12 cellular contexts compared by ENCODE assay signal in the genomic region with DNA sequence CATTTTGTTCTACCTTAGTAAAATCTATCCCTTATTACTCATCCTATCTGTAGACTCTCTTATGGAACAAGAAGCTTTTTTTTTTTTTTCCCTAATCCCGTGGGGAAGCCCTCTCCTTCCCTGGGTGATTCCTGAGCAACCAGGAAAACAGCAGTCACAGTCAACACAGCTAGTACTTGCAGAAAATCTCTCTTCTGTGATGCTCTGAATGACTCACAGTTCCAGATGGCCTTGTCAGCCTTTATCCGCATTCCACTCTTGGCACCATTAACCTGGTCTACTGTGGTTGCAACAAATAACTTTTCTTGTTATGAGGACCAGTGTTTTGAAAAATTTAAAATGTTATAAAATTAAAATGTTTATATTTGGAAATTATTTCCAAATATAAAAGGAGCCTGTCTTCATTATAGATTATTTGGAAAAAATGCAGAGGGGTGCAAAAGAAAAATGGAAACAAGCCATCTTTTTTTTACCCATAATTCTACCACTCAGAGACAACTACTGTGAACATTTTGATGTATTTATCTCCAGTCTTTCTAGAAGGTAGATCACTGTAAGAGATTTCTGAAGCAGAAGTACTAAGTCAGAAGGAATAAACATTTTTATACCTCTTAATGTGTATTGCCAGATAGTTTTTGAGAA.
DNase-seq lines count a peak whose midpoint lies in the region; ATAC-seq, FAIRE-seq and TF ChIP-seq lines count a peak whose summit lies in the region.
"Had no signal": no experiment of that assay in that cellular context is flagged by ENCODE, and none has a peak within 500 bp of the region (broad histone marks: within the 10 kb centered on the region; RNA-seq: fewer than 3 reads in every experiment).

No MANE protein-coding gene starts in this region.

- FAIRE-seq in A549 (lab: Jason Lieb, UNC), result peak; percentile 98

- no peak overlapping the region for H3K27ac Mint-ChIP-seq in progenitor cell of endocrine pancreas
- H3K27ac Mint-ChIP-seq: nephron; stimulated activated memory B cell treated with anti-CD40 and anti-IgM and Interleukin-4, amounts not matched to agents 10 μg/mL and 1 μg/mL and 100 μg/mL, for 72 hours had no signal

- TF ChIP-seq RAD21 in A549 (conservative IDR thresholded peaks at IDR 0.05 in 1 of 2, IDR thresholded peaks at IDR 0.05 in 1 of 2), result peak; percentile 22 to 30; a peak in 1 of 5 replicates

- H3K4me3 ChIP-seq in A549 (no peak overlapping the region), choroid plexus epithelial cell (ENCODE audit: low read depth, low read length) (no peak overlapping the region)
- H3K4me3 ChIP-seq: BLaER1 treated with 17β-estradiol and CSF1 and Interleukin-3, amounts not matched to agents 10 nM and 100 nM had no signal

- TF ChIP-seq CTCF in A549 (IDR thresholded peaks at IDR 0.05) (no peak), choroid plexus epithelial cell (conservative IDR thresholded peaks at IDR 0.05; ENCODE audit: low read depth, low read length) (no peak), progenitor cell of endocrine pancreas (IDR thresholded peaks at IDR 0.05; ENCODE audit: unreplicated experiment) (no peak)

- ATAC-seq in A549 (peak; percentile 90 to 97), GM21528 (IDR thresholded peaks at IDR 0.05; ENCODE audit: low FRiP score, unreplicated experiment) (no peak)
- ATAC-seq: stimulated activated memory B cell treated with anti-CD40 and anti-IgM and Interleukin-4, amounts not matched to agents 10 μg/mL and 1 μg/mL and 100 μg/mL, for 72 hours had no signal

- H3K9me3 ChIP-seq in A549, result no peaks in the 10 kb centered on the region

- no peaks in the 10 kb centered on the region for H3K27me3 Mint-ChIP-seq in progenitor cell of endocrine pancreas

- POLR2A ChIA-PET in A549 (lab: Yijun Ruan, JAX), result interaction anchor here (0.6 to 1.4 kb wide), 5 partner anchors 8 to 82 kb away, joined by 3 to 5 read pairs (median 3); no protein-coding TSS in a partner anchor

- WGBS in A549 (ENCODE audit: missing lambda C conversion rate), result 4% methylated on average over 2 of the region's 2 CpGs

- peaks cover 2% of the 10 kb centered on the region for H3K36me3 Mint-ChIP-seq in progenitor cell of endocrine pancreas (ENCODE audit: insufficient read depth)
- H3K36me3 Mint-ChIP-seq: stimulated activated memory B cell treated with anti-CD40 and anti-IgM and Interleukin-4, amounts not matched to agents 10 μg/mL and 1 μg/mL and 100 μg/mL, for 72 hours had no signal

- no peak overlapping the region for H3K4me3 Mint-ChIP-seq in progenitor cell of endocrine pancreas (ENCODE audit: low read depth)
- H3K4me3 Mint-ChIP-seq: nephron; stimulated activated memory B cell treated with anti-CD40 and anti-IgM and Interleukin-4, amounts not matched to agents 10 μg/mL and 1 μg/mL and 100 μg/mL, for 72 hours had no signal

- peaks cover 8% of the 10 kb centered on the region for H3K4me1 Mint-ChIP-seq in progenitor cell of endocrine pancreas (ENCODE audit: low read depth)
- H3K4me1 Mint-ChIP-seq: stimulated activated memory B cell treated with anti-CD40 and anti-IgM and Interleukin-4, amounts not matched to agents 10 μg/mL and 1 μg/mL and 100 μg/mL, for 72 hours had no signal

- DNase-seq in A549 (ENCODE audit: low read depth in 1 of 2, low spot score in 1 of 2) (peak; percentile 72 to 96), HT-29 (ENCODE audit: low spot score) (peak; percentile 56), choroid plexus epithelial cell (ENCODE audit: low read depth) (peak; percentile 94), left kidney (ENCODE audit: low read depth, low spot score) (peak; percentile 34), progenitor cell of endocrine pancreas (ENCODE audit: low spot score, unreplicated experiment) (no peak), NCI-H1436 (lab: John Stamatoyannopoulos, UW) (no peak)
- no peak for DNase-seq in stimulated activated naive CD4-positive, alpha-beta T cell (lab: John Stamatoyannopoulos, UW)
- DNase-seq: activated CD4-positive, alpha-beta T cell treated with anti-CD3 and anti-CD28 coated beads for 4 hours had no signal

- no peak for TF ChIP-seq POLR2A in A549 (IDR thresholded peaks at IDR 0.05; ENCODE audit: low read length)

- peak in 1 of 2 experiments; percentile 48; a peak in 2 of 5 replicates for TF ChIP-seq EP300 in A549 (IDR thresholded peaks at IDR 0.05)

- peaks cover 95% of the 10 kb centered on the region for H3K4me1 ChIP-seq in A549

- H3K9me3 Mint-ChIP-seq in progenitor cell of endocrine pancreas (ENCODE audit: low read depth), result peaks cover 16% of the 10 kb centered on the region
- H3K9me3 Mint-ChIP-seq: nephron had no signal

- H3K4me2 ChIP-seq in A549, result peak overlapping the region; percentile 74
- H3K4me2 ChIP-seq: BLaER1 treated with 17β-estradiol and CSF1 and Interleukin-3, amounts not matched to agents 10 nM and 100 nM had no signal

- CTCF ChIA-PET in A549 (lab: Yijun Ruan, JAX), result interaction anchor here (0.9 to 1.0 kb wide), 2 partner anchors 33 to 183 kb away, joined by 3 read pairs; no protein-coding TSS in a partner anchor

- peak overlapping the region; percentile 85 to 98 for H3K27ac ChIP-seq in A549
- H3K27ac ChIP-seq: BLaER1 treated with 17β-estradiol and CSF1 and Interleukin-3, amounts not matched to agents 10 nM and 100 nM had no signal

TF ChIP-seq in A549, 52 proteins besides CTCF, POLR2A, EP300 and RAD21:
- peak; percentile 39; the same call in 1 of the 2 replicates for TF ChIP-seq ZNF302 (CRISPR knock-in tag; IDR thresholded peaks at IDR 0.05)
- TF ChIP-seq, protein P1, sequence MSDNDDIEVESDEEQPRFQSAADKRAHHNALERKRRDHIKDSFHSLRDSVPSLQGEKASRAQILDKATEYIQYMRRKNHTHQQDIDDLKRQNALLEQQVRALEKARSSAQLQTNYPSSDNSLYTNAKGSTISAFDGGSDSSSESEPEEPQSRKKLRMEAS (IDR thresholded peaks at IDR 0.05), result peak; percentile 68
- TF ChIP-seq, protein P2, sequence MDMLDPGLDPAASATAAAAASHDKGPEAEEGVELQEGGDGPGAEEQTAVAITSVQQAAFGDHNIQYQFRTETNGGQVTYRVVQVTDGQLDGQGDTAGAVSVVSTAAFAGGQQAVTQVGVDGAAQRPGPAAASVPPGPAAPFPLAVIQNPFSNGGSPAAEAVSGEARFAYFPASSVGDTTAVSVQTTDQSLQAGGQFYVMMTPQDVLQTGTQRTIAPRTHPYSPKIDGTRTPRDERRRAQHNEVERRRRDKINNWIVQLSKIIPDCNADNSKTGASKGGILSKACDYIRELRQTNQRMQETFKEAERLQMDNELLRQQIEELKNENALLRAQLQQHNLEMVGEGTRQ (IDR thresholded peaks at IDR 0.05), result no peak
- TF ChIP-seq CEBPB (IDR thresholded peaks at IDR 0.05), result peak in 1 of 2 experiments; percentile 67; a peak in 1 of 4 replicates
- TF ChIP-seq EHMT2 (IDR thresholded peaks at IDR 0.05; ENCODE audit: low read depth), result no peak
- peak; percentile 82 for TF ChIP-seq FOSL2 (IDR thresholded peaks at IDR 0.05)
- TF ChIP-seq FOSL2 (CRISPR knock-in tag; IDR thresholded peaks at IDR 0.05), result peak; percentile 95
- peak; percentile 70; the same call in 1 of the 2 replicates for TF ChIP-seq EHF (CRISPR knock-in tag; IDR thresholded peaks at IDR 0.05)
- TF ChIP-seq HOXB5 (CRISPR knock-in tag; IDR thresholded peaks at IDR 0.05), result peak; percentile 50; the same call in 1 of the 2 replicates
- TF ChIP-seq JUN (IDR thresholded peaks at IDR 0.05), result peak; percentile 65 to 80; a peak in 3 of 5 replicates
- TF ChIP-seq ATOH8 (CRISPR knock-in tag; IDR thresholded peaks at IDR 0.05; ENCODE audit: low read depth), result peak; percentile 92
- peak; percentile 63 for TF ChIP-seq MAFK (IDR thresholded peaks at IDR 0.05; ENCODE audit: partially characterized antibody)
- peak; percentile 79 for TF ChIP-seq GATA3 (IDR thresholded peaks at IDR 0.05; ENCODE audit: borderline replicate concordance)
- peak; percentile 79; the same call in 1 of the 2 replicates for TF ChIP-seq ZSCAN20 (CRISPR knock-in tag; IDR thresholded peaks at IDR 0.05)
- no peak for TF ChIP-seq CBX2 (IDR thresholded peaks at IDR 0.05; ENCODE audit: borderline replicate concordance, low read depth)
- TF ChIP-seq RFX5 (IDR thresholded peaks at IDR 0.05), result no peak
- TF ChIP-seq FOXS1 (CRISPR knock-in tag; IDR thresholded peaks at IDR 0.05), result peak; percentile 77
- TF ChIP-seq, protein P3, sequence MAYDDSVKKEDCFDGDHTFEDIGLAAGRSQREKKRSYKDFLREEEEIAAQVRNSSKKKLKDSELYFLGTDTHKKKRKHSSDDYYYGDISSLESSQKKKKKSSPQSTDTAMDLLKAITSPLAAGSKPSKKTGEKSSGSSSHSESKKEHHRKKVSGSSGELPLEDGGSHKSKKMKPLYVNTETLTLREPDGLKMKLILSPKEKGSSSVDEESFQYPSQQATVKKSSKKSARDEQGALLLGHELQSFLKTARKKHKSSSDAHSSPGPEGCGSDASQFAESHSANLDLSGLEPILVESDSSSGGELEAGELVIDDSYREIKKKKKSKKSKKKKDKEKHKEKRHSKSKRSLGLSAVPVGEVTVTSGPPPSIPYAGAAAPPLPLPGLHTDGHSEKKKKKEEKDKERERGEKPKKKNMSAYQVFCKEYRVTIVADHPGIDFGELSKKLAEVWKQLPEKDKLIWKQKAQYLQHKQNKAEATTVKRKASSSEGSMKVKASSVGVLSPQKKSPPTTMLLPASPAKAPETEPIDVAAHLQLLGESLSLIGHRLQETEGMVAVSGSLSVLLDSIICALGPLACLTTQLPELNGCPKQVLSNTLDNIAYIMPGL (CRISPR knock-in tag; IDR thresholded peaks at IDR 0.05; ENCODE audit: borderline replicate concordance), result no peak
- TF ChIP-seq JUNB (IDR thresholded peaks at IDR 0.05), result peak; percentile 85

Comparison
In these comparisons a context has a peak if more than half of its experiments do, and no peak if none do; other contexts are left out.
1. DNase-seq: peak in A549 (2 of 2), HT-29 (single experiment), choroid plexus epithelial cell (single experiment) and left kidney (single experiment); none in progenitor cell of endocrine pancreas (single experiment), NCI-H1436 (single experiment) and stimulated activated naive CD4-positive, alpha-beta T cell (0 of 6).